1 cellular context compared by ENCODE assay signal in genomic region chr19:18401580-18402112, GRCh38.
TF ChIP-seq lines count a peak whose summit lies in the region.

No MANE protein-coding gene starts in this region.

TF ChIP-seq in GM12878, 131 proteins besides CTCF, POLR2A, EP300 and RAD21 (continues in another document):
- TF ChIP-seq CBX3 (IDR thresholded peaks at IDR 0.05; ENCODE audit: borderline replicate concordance, low read depth), result no peak
- TF ChIP-seq NBN (IDR thresholded peaks at IDR 0.05), result peak; percentile 57; the same call in 1 of the 2 replicates
- no peak for TF ChIP-seq IRF4 (IDR thresholded peaks at IDR 0.05; ENCODE audit: low read depth, low read length)
- TF ChIP-seq ZBTB4 (CRISPR knock-in tag; IDR thresholded peaks at IDR 0.05), result no peak
- TF ChIP-seq IKZF2 (IDR thresholded peaks at IDR 0.05), result peak; percentile 65 to 71
- TF ChIP-seq TARDBP (IDR thresholded peaks at IDR 0.05; ENCODE audit: borderline replicate concordance), result no peak
- no peak; the same call in 1 of the 2 replicates for TF ChIP-seq MTA2 (IDR thresholded peaks at IDR 0.05; ENCODE audit: low read depth)
- TF ChIP-seq SIN3A (IDR thresholded peaks at IDR 0.05; ENCODE audit: low read depth, low read length), result no peak
- 0 out of 2 replicates have a peak, but pooled peaks have one; percentile 12 for TF ChIP-seq ATF7 (IDR thresholded peaks at IDR 0.05; ENCODE audit: low read depth)
- no peak for TF ChIP-seq ZBED1 (IDR thresholded peaks at IDR 0.05; ENCODE audit: borderline replicate concordance)
- TF ChIP-seq, protein P1, sequence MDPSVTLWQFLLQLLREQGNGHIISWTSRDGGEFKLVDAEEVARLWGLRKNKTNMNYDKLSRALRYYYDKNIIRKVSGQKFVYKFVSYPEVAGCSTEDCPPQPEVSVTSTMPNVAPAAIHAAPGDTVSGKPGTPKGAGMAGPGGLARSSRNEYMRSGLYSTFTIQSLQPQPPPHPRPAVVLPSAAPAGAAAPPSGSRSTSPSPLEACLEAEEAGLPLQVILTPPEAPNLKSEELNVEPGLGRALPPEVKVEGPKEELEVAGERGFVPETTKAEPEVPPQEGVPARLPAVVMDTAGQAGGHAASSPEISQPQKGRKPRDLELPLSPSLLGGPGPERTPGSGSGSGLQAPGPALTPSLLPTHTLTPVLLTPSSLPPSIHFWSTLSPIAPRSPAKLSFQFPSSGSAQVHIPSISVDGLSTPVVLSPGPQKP (IDR thresholded peaks at IDR 0.05; ENCODE audit: low read depth, low read length), result no peak
- TF ChIP-seq NR2F1 (conservative IDR thresholded peaks at IDR 0.05), result no peak
- no peak for TF ChIP-seq RELA (IDR thresholded peaks at IDR 0.05; ENCODE audit: borderline replicate concordance, partially characterized antibody)
- no peak for TF ChIP-seq HCFC1 (IDR thresholded peaks at IDR 0.05; ENCODE audit: low read length)
- TF ChIP-seq, protein P2, sequence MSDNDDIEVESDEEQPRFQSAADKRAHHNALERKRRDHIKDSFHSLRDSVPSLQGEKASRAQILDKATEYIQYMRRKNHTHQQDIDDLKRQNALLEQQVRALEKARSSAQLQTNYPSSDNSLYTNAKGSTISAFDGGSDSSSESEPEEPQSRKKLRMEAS (IDR thresholded peaks at IDR 0.05; ENCODE audit: low read depth, low read length), result no peak
- no peak for TF ChIP-seq IRF3 (IDR thresholded peaks at IDR 0.05)
- TF ChIP-seq ZNF24 (IDR thresholded peaks at IDR 0.05), result no peak
- no peak for TF ChIP-seq ZBTB33 (IDR thresholded peaks at IDR 0.05)
- TF ChIP-seq HDAC2 (IDR thresholded peaks at IDR 0.05), result no peak
- no peak for TF ChIP-seq CHD2 (IDR thresholded peaks at IDR 0.05; ENCODE audit: borderline replicate concordance, low read depth, low read length)
- no peak for TF ChIP-seq MYC (IDR thresholded peaks at IDR 0.05; ENCODE audit: insufficient read depth, insufficient read length, insufficient replicate concordance, low read length, severe bottlenecking)
- TF ChIP-seq SP1 (IDR thresholded peaks at IDR 0.05; ENCODE audit: low read depth, low read length), result no peak
- TF ChIP-seq SMAD5 (IDR thresholded peaks at IDR 0.05; ENCODE audit: low read depth), result no peak
- no peak for TF ChIP-seq BCLAF1 (IDR thresholded peaks at IDR 0.05)
- TF ChIP-seq, protein P3, sequence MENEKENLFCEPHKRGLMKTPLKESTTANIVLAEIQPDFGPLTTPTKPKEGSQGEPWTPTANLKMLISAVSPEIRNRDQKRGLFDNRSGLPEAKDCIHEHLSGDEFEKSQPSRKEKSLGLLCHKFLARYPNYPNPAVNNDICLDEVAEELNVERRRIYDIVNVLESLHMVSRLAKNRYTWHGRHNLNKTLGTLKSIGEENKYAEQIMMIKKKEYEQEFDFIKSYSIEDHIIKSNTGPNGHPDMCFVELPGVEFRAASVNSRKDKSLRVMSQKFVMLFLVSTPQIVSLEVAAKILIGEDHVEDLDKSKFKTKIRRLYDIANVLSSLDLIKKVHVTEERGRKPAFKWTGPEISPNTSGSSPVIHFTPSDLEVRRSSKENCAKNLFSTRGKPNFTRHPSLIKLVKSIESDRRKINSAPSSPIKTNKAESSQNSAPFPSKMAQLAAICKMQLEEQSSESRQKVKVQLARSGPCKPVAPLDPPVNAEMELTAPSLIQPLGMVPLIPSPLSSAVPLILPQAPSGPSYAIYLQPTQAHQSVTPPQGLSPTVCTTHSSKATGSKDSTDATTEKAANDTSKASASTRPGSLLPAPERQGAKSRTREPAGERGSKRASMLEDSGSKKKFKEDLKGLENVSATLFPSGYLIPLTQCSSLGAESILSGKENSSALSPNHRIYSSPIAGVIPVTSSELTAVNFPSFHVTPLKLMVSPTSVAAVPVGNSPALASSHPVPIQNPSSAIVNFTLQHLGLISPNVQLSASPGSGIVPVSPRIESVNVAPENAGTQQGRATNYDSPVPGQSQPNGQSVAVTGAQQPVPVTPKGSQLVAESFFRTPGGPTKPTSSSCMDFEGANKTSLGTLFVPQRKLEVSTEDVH (IDR thresholded peaks at IDR 0.05; ENCODE audit: low read depth, partially characterized antibody), result no peak
- TF ChIP-seq MLLT1 (IDR thresholded peaks at IDR 0.05), result 0 out of 2 replicates have a peak, but pooled peaks have one; percentile 37
- TF ChIP-seq POLR2AphosphoS5 (IDR thresholded peaks at IDR 0.05; ENCODE audit: low read length), result no peak
- TF ChIP-seq, protein P4, sequence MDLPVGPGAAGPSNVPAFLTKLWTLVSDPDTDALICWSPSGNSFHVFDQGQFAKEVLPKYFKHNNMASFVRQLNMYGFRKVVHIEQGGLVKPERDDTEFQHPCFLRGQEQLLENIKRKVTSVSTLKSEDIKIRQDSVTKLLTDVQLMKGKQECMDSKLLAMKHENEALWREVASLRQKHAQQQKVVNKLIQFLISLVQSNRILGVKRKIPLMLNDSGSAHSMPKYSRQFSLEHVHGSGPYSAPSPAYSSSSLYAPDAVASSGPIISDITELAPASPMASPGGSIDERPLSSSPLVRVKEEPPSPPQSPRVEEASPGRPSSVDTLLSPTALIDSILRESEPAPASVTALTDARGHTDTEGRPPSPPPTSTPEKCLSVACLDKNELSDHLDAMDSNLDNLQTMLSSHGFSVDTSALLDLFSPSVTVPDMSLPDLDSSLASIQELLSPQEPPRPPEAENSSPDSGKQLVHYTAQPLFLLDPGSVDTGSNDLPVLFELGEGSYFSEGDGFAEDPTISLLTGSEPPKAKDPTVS (IDR thresholded peaks at IDR 0.05; ENCODE audit: low read depth, low read length), result no peak
- TF ChIP-seq, protein P5, sequence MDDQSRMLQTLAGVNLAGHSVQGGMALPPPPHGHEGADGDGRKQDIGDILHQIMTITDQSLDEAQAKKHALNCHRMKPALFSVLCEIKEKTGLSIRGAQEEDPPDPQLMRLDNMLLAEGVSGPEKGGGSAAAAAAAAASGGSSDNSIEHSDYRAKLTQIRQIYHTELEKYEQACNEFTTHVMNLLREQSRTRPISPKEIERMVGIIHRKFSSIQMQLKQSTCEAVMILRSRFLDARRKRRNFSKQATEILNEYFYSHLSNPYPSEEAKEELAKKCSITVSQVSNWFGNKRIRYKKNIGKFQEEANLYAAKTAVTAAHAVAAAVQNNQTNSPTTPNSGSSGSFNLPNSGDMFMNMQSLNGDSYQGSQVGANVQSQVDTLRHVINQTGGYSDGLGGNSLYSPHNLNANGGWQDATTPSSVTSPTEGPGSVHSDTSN (IDR thresholded peaks at IDR 0.05; ENCODE audit: insufficient replicate concordance, low read depth, low read length), result no peak
- no peak for TF ChIP-seq MTA3 (IDR thresholded peaks at IDR 0.05; ENCODE audit: borderline replicate concordance, low read length)
- TF ChIP-seq HDGF (IDR thresholded peaks at IDR 0.05), result no peak
- peak in 1 of 2 experiments; percentile 63; a peak in 1 of 4 replicates for TF ChIP-seq ETV6 (conservative IDR thresholded peaks at IDR 0.05 in 1 of 2, IDR thresholded peaks at IDR 0.05 in 1 of 2; ENCODE audit: borderline replicate concordance in 1 of 2, low read depth in 1 of 2)
- no peak for TF ChIP-seq ASH2L (IDR thresholded peaks at IDR 0.05; ENCODE audit: borderline replicate concordance, low read depth)
- no peak for TF ChIP-seq PAX8 (IDR thresholded peaks at IDR 0.05)
- no peak for TF ChIP-seq KLF5 (IDR thresholded peaks at IDR 0.05; ENCODE audit: partially characterized antibody)
- no peak for TF ChIP-seq ZBTB11 (CRISPR knock-in tag; IDR thresholded peaks at IDR 0.05)
- no peak for TF ChIP-seq RB1 (IDR thresholded peaks at IDR 0.05; ENCODE audit: borderline replicate concordance)
